In the genomic region with DNA sequence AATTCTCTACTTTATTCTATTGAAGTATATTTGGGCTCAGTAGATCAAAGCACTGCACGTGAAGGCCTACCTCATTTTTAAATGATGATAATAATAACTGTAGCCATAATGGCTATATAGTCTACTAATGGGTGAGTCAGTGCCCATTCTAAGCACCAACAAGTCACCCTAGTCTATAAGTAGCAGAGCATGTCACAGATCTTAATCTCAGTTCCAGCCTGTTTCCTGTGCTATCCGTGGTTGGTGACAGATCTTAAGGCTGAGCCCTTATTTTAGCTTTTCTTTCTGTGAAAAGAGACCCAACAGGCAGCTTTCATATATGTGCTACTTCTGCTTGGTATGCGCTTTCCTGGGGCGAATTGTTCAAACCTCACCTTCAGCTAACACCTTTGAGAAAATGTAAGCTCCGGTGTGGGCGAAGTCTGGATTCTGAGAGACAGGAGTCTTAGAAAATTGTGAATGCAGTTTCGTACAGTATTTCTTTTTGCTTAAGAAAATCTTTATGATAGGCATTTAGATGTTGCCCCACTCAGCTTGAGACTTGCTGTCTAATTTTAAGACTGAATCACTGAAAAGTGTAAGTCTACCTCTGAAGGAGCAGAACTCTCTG, we compare ENCODE assay signal across 36 cellular contexts. TPM values are rescaled to one million over a fixed set of nuclear protein-coding genes. Genes with fewer than 3 reads are reported as not detected.
A peak's percentile ranks its signal among the peaks of the same experiment; 100 is the strongest.
DNase-seq lines count a peak whose midpoint lies in the region; ATAC-seq, FAIRE-seq and TF ChIP-seq lines count a peak whose summit lies in the region.
"Had no signal": no experiment of that assay in that cellular context is flagged by ENCODE, and none has a peak within 500 bp of the region (broad histone marks: within the 10 kb centered on the region; RNA-seq: fewer than 3 reads in every experiment).

No MANE protein-coding gene starts in this region.

- no peak for ATAC-seq in GM21528 (IDR thresholded peaks at IDR 0.05; ENCODE audit: low FRiP score, unreplicated experiment)
- ATAC-seq: activated CD8-positive, alpha-beta T cell treated with anti-CD3 and anti-CD28 coated beads, Interleukin-2, amount 10 ng/mL, durations not matched to agents 7 days and 5 days; heart left ventricle; right lobe of liver; stimulated activated memory B cell treated with anti-CD40 and anti-IgM and Interleukin-4, amounts not matched to agents 10 μg/mL and 1 μg/mL and 100 μg/mL, for 72 hours; upper lobe of right lung had no signal

- peaks cover 0 to 3% (median 0%) of the 10 kb centered on the region in 6 donors for H3K9me3 Mint-ChIP-seq in immature natural killer cell
- H3K9me3 Mint-ChIP-seq: activated naive CD4-positive, alpha-beta T cell treated with anti-CD3 and anti-CD28 coated beads, Interleukin-2, amount 50 U/mL, for 24 hours; activated T-helper 2 cell treated with anti-CD3 and anti-CD28 coated beads, Interferon-gamma antibody, Interleukin-2, Interleukin-4, amounts not matched to agents 10 μg/mL and 5 μg/mL and 100 μg/mL, durations not matched to agents 14 hours and 24 hours and 36 hours; neural progenitor cell had no signal

- TF ChIP-seq POLR2A in H54 (IDR thresholded peaks at IDR 0.05; ENCODE audit: low read depth, low read length), result no peak

- peaks cover 25 to 43% of the 10 kb centered on the region in 2 donors for H3K4me1 Mint-ChIP-seq in immature natural killer cell
- H3K4me1 Mint-ChIP-seq: activated naive CD4-positive, alpha-beta T cell treated with anti-CD3 and anti-CD28 coated beads, Interleukin-2, amount 50 U/mL, for 24 hours; CD4-positive, alpha-beta memory T cell; neural progenitor cell; stimulated activated memory B cell treated with anti-CD40 and anti-IgM and Interleukin-4, amounts not matched to agents 10 μg/mL and 1 μg/mL and 100 μg/mL, for 72 hours had no signal

- H3K4me3 ChIP-seq in Jurkat, Clone E6-1 (ENCODE audit: low read length), result no peak overlapping the region
- H3K4me3 ChIP-seq: heart left ventricle, neural progenitor cell, right lobe of liver, SJSA1, suprapubic skin, upper lobe of right lung had no signal

- H3K27me3 Mint-ChIP-seq in immature natural killer cell (ENCODE audit: low read depth in 3 of 3), result peaks cover 0 to 1% (median 0%) of the 10 kb centered on the region in 3 donors
- H3K27me3 Mint-ChIP-seq: activated naive CD4-positive, alpha-beta T cell treated with anti-CD3 and anti-CD28 coated beads, Interleukin-2, amount 50 U/mL, for 24 hours; stimulated activated memory B cell treated with anti-CD40 and anti-IgM and Interleukin-4, amounts not matched to agents 10 μg/mL and 1 μg/mL and 100 μg/mL, for 72 hours had no signal

- peak overlapping the region in 4 of 5 donors; percentile 22 to 56 (median 30) for H3K4me3 Mint-ChIP-seq in immature natural killer cell
- H3K4me3 Mint-ChIP-seq: activated CD8-positive, alpha-beta T cell treated with anti-CD3 and anti-CD28 coated beads, Interleukin-2, amount 10 ng/mL, durations not matched to agents 7 days and 5 days; activated naive CD4-positive, alpha-beta T cell treated with anti-CD3 and anti-CD28 coated beads, Interleukin-2, amount 50 U/mL, for 24 hours; CD4-positive, alpha-beta memory T cell; neural progenitor cell; stimulated activated memory B cell treated with anti-CD40 and anti-IgM and Interleukin-4, amounts not matched to agents 10 μg/mL and 1 μg/mL and 100 μg/mL, for 72 hours had no signal

- FAIRE-seq in H54 (lab: Jason Lieb, UNC), result no peak
- FAIRE-seq: bronchial epithelial cell, colon, G401.6, TTC549 had no signal

- peak overlapping the region in 1 of 6 donors; percentile 25 for H3K27ac Mint-ChIP-seq in immature natural killer cell
- H3K27ac Mint-ChIP-seq: activated CD8-positive, alpha-beta T cell treated with anti-CD3 and anti-CD28 coated beads, Interleukin-2, amount 10 ng/mL, durations not matched to agents 7 days and 5 days; activated naive CD4-positive, alpha-beta T cell treated with anti-CD3 and anti-CD28 coated beads, Interleukin-2, amount 50 U/mL, for 24 hours; activated T-helper 2 cell treated with anti-CD3 and anti-CD28 coated beads, Interferon-gamma antibody, Interleukin-2, Interleukin-4, amounts not matched to agents 10 μg/mL and 5 μg/mL and 100 μg/mL, durations not matched to agents 14 hours and 24 hours and 36 hours; CD4-positive, alpha-beta memory T cell; neural progenitor cell; stimulated activated memory B cell treated with anti-CD40 and anti-IgM and Interleukin-4, amounts not matched to agents 10 μg/mL and 1 μg/mL and 100 μg/mL, for 72 hours had no signal

- H3K36me3 Mint-ChIP-seq in immature natural killer cell, result no peaks in the 10 kb centered on the region
- H3K36me3 Mint-ChIP-seq: activated naive CD4-positive, alpha-beta T cell treated with anti-CD3 and anti-CD28 coated beads, Interleukin-2, amount 50 U/mL, for 24 hours; CD4-positive, alpha-beta memory T cell; stimulated activated memory B cell treated with anti-CD40 and anti-IgM and Interleukin-4, amounts not matched to agents 10 μg/mL and 1 μg/mL and 100 μg/mL, for 72 hours had no signal

- intact Hi-C loops in posterior cingulate gyrus (cut with DNase I), result no loop called here

- DNase-seq in A172 (ENCODE audit: low spot score) (peak; percentile 55), RKO (ENCODE audit: low spot score) (peak; percentile 41), immature natural killer cell (peak; percentile 37 to 44 (median 44)), posterior cingulate gyrus (no peak), H54 (ENCODE audit: insufficient read length, low spot score) (no peak)
- DNase-seq in Jurkat, Clone E6-1 (ENCODE audit: low read depth, low spot score), result peak; percentile 4
- no peak for DNase-seq in stimulated activated CD4-positive, alpha-beta T cell treated with anti-CD3 and anti-CD28 coated beads, Interleukin-4, amount 100 ng/mL, for 1 hour
- DNase-seq: 8988T; activated CD4-positive, alpha-beta T cell treated with anti-CD3 and anti-CD28 coated beads for 1 hour; activated CD8-positive, alpha-beta T cell treated with anti-CD3 and anti-CD28 coated beads, Interleukin-2, amount 10 ng/mL, durations not matched to agents 7 days and 5 days; AML-193; CD4-positive, alpha-beta memory T cell; effector CD8-positive, alpha-beta T cell; HCEC 1CT; heart left ventricle; mammary epithelial cell; NCI-H1105 treated with DMSO at 0.1 percent for 48 hours; NCI-H2029; NCI-H526; right lobe of liver; RPMI8226; stimulated activated CD4-positive, alpha-beta T cell treated with anti-CD3 and anti-CD28 coated beads, Interleukin-12 subunit alpha, Interleukin-12 subunit beta, amount 100 ng/mL, for 4 hours; stimulated activated CD4-positive, alpha-beta T cell treated with anti-CD3 and anti-CD28 coated beads, Interleukin-4, amount 100 ng/mL, for 24 hours; upper lobe of right lung had no signal

RNA-seq across cellular contexts. Expression of gene FMN2, which starts 59.5 kb away (rescaled TPM):
- total RNA-seq in A172 (2014; rRNA removed; shearing (Covaris generic)), result 5.1 and 8.8 TPM in 2 replicates
- polyA plus RNA-seq in Jurkat, Clone E6-1 (2012; ENCODE audit: insufficient read depth, insufficient read length), result 0.66 TPM
- polyA plus RNA-seq in immature natural killer cell, result not detected
- total RNA-seq: activated CD8-positive, alpha-beta T cell treated with anti-CD3 and anti-CD28 coated beads, Interleukin-2, amount 10 ng/mL, durations not matched to agents 7 days and 5 days; activated T-helper 2 cell treated with anti-CD3 and anti-CD28 coated beads, Interferon-gamma antibody, Interleukin-2, Interleukin-4, amounts not matched to agents 10 μg/mL and 5 μg/mL and 100 μg/mL, durations not matched to agents 14 hours and 24 hours and 36 hours; CD4-positive, alpha-beta memory T cell; mammary epithelial cell; T-helper 1 cell treated with Interleukin-12 subunit alpha and Interleukin-12 subunit beta and Interleukin-4 antibody, amounts not matched to agents 30 ng/mL and 1 ng/mL, for 36 hours had no signal
- polyA plus RNA-seq: CD4-positive, alpha-beta memory T cell; mammary epithelial cell had no signal

Comparison
In these comparisons a context has a peak if more than half of its experiments do, and no peak if none do; other contexts are left out.
1. DNase-seq: peak in A172 (single experiment), Jurkat, Clone E6-1 (single experiment), RKO (single experiment) and immature natural killer cell (3 of 3); none in posterior cingulate gyrus (0 of 10), stimulated activated CD4-positive, alpha-beta T cell treated with anti-CD3 and anti-CD28 coated beads, Interleukin-4, amount 100 ng/mL, for 1 hour (single experiment) and H54 (single experiment).